ENCODE assay signal across 12 cellular contexts in the genomic region with DNA sequence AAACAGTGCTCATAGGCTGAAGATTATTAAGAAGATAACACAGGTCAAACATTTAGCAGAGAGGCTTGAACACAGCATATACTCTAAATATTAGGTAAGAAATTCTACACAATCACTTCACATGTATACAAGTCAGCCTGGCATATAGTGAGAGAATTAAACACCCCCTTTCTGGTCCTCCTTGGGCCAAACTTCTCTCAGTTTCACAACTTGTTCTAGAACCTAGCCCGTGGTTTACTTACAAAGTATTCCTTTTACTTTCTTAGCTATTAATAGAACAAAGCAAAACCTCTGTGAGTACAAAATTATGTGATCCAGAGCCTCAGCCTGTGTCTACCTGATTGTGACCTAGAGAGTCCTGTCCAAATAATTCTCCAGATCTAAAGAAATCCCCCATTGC.
A peak's percentile ranks its signal among the peaks of the same experiment; 100 is the strongest.
DNase-seq lines count a peak whose midpoint lies in the region; ATAC-seq, FAIRE-seq and TF ChIP-seq lines count a peak whose summit lies in the region.
"Had no signal": no experiment of that assay in that cellular context is flagged by ENCODE, and none has a peak within 500 bp of the region (broad histone marks: within the 10 kb centered on the region; RNA-seq: fewer than 3 reads in every experiment).

No MANE protein-coding gene starts in this region.

- H2AFZ ChIP-seq in astrocyte (ENCODE audit: low read depth, low read length) = peak overlapping the region; percentile 62

- no peak overlapping the region for H3K4me3 ChIP-seq in GM12865 (ENCODE audit: low read depth, low read length)
- H3K4me3 ChIP-seq in astrocyte (ENCODE audit: insufficient read depth, low read depth, low read length) = no peak overlapping the region
- H3K4me3 ChIP-seq: lower lobe of right lung had no signal

- POLR2A ChIA-PET in naive thymus-derived CD8-positive, alpha-beta T cell (lab: Charles Lee) = no interaction called here

- no peak overlapping the region for H3K9ac ChIP-seq in astrocyte (ENCODE audit: low read length)

- no peak overlapping the region for H3K4me3 Mint-ChIP-seq in astrocyte (ENCODE audit: unreplicated experiment)
- H3K4me3 Mint-ChIP-seq in activated T-cell treated with anti-CD3 and anti-CD28 coated beads, Interleukin-2, amount 50 U/mL, for 24 hours = no peak overlapping the region
- H3K4me3 Mint-ChIP-seq in activated T-cell treated with anti-CD3 and anti-CD28 coated beads, Interleukin-2, amount 50 U/mL, for 72 hours = no peak overlapping the region
- no peak overlapping the region for H3K4me3 Mint-ChIP-seq in naive thymus-derived CD8-positive, alpha-beta T cell
- H3K4me3 Mint-ChIP-seq: T-helper 2 cell treated with Interferon-gamma antibody and Interleukin-4, amounts not matched to agents 5 μg/mL and 100 μg/mL, for 36 hours had no signal

- H3K4me1 Mint-ChIP-seq in astrocyte (ENCODE audit: low read depth, unreplicated experiment) = peaks cover 18% of the 10 kb centered on the region
- no peaks in the 10 kb centered on the region for H3K4me1 Mint-ChIP-seq in activated T-cell treated with anti-CD3 and anti-CD28 coated beads, Interleukin-2, amount 50 U/mL, for 24 hours (ENCODE audit: low read depth)
- no peaks in the 10 kb centered on the region for H3K4me1 Mint-ChIP-seq in activated T-cell treated with anti-CD3 and anti-CD28 coated beads, Interleukin-2, amount 50 U/mL, for 72 hours (ENCODE audit: low read depth)
- peaks cover 4 to 13% (median 10%) of the 10 kb centered on the region in 4 donors for H3K4me1 Mint-ChIP-seq in naive thymus-derived CD8-positive, alpha-beta T cell

- FAIRE-seq in astrocyte (lab: Jason Lieb, UNC) = no peak

- ATAC-seq in GM19438 (IDR thresholded peaks at IDR 0.05; ENCODE audit: low read depth, unreplicated experiment) (peak; percentile 61), HG02938 (IDR thresholded peaks at IDR 0.05; ENCODE audit: unreplicated experiment) (peak; percentile 74)
- no peak for ATAC-seq in activated T-cell treated with anti-CD3 and anti-CD28 coated beads, Interleukin-2, amount 50 U/mL, for 72 hours (replicated peaks in 1 of 2)
- no peak for ATAC-seq in naive thymus-derived CD8-positive, alpha-beta T cell
- ATAC-seq: lower lobe of right lung had no signal

- H3K27ac ChIP-seq in astrocyte (ENCODE audit: low read depth, low read length) = no peak overlapping the region
- H3K27ac ChIP-seq: lower lobe of right lung had no signal

- DNase-seq in GM12865 (ENCODE audit: low read depth) = peak; percentile 70
- no peak for DNase-seq in astrocyte (ENCODE audit: low read depth)
- no peak for DNase-seq in activated T-cell treated with anti-CD3 and anti-CD28 coated beads, Interleukin-2, amount 50 U/mL, for 24 hours
- DNase-seq in T-helper 9 cell = no peak
- DNase-seq in activated T-cell treated with anti-CD3 and anti-CD28 coated beads, Interleukin-2, amount 50 U/mL, for 72 hours = no peak
- DNase-seq in naive thymus-derived CD8-positive, alpha-beta T cell = no peak
- DNase-seq: EL, lower lobe of right lung, NCI-H82 had no signal

- no peaks in the 10 kb centered on the region for H3K9me3 ChIP-seq in astrocyte (ENCODE audit: insufficient read depth, low read depth, low read length)
- H3K9me3 ChIP-seq: lower lobe of right lung had no signal

- H3K27ac Mint-ChIP-seq in astrocyte (ENCODE audit: unreplicated experiment) = no peak overlapping the region
- H3K27ac Mint-ChIP-seq in activated T-cell treated with anti-CD3 and anti-CD28 coated beads, Interleukin-2, amount 50 U/mL, for 24 hours = no peak overlapping the region
- H3K27ac Mint-ChIP-seq in activated T-cell treated with anti-CD3 and anti-CD28 coated beads, Interleukin-2, amount 50 U/mL, for 72 hours = no peak overlapping the region
- peak overlapping the region in 1 of 10 donors; percentile 60 for H3K27ac Mint-ChIP-seq in naive thymus-derived CD8-positive, alpha-beta T cell
- H3K27ac Mint-ChIP-seq: T-helper 2 cell treated with Interferon-gamma antibody and Interleukin-4, amounts not matched to agents 5 μg/mL and 100 μg/mL, for 36 hours had no signal

- no peaks in the 10 kb centered on the region for H3K79me2 ChIP-seq in astrocyte (ENCODE audit: insufficient read depth, low read length)

- no peaks in the 10 kb centered on the region for H3K27me3 ChIP-seq in astrocyte (ENCODE audit: insufficient read depth, low read length)

- H4K20me1 ChIP-seq in astrocyte (ENCODE audit: insufficient read depth, low read length) = no peaks in the 10 kb centered on the region

- H3K36me3 ChIP-seq in astrocyte (ENCODE audit: insufficient read depth, low read length) = no peaks in the 10 kb centered on the region
- H3K36me3 ChIP-seq: lower lobe of right lung had no signal

- no peak for TF ChIP-seq CTCF in GM12865 (IDR thresholded peaks at IDR 0.05; ENCODE audit: insufficient read depth, low read depth, low read length, missing control alignments)
- no peak for TF ChIP-seq CTCF in astrocyte (IDR thresholded peaks at IDR 0.05; ENCODE audit: insufficient read depth, low read depth, low read length)

- no peaks in the 10 kb centered on the region for H3K9me3 Mint-ChIP-seq in astrocyte (ENCODE audit: unreplicated experiment)
- H3K9me3 Mint-ChIP-seq in activated T-cell treated with anti-CD3 and anti-CD28 coated beads, Interleukin-2, amount 50 U/mL, for 24 hours = no peaks in the 10 kb centered on the region
- H3K9me3 Mint-ChIP-seq in activated T-cell treated with anti-CD3 and anti-CD28 coated beads, Interleukin-2, amount 50 U/mL, for 72 hours = peaks cover 0 to 2% of the 10 kb centered on the region in 2 donors
- H3K9me3 Mint-ChIP-seq in naive thymus-derived CD8-positive, alpha-beta T cell = peaks cover 0 to 5% (median 0%) of the 10 kb centered on the region in 9 donors
- H3K9me3 Mint-ChIP-seq: T-helper 2 cell treated with Interferon-gamma antibody and Interleukin-4, amounts not matched to agents 5 μg/mL and 100 μg/mL, for 36 hours had no signal

- H3K36me3 Mint-ChIP-seq in astrocyte (ENCODE audit: low read depth, unreplicated experiment) = no peaks in the 10 kb centered on the region
- H3K36me3 Mint-ChIP-seq in activated T-cell treated with anti-CD3 and anti-CD28 coated beads, Interleukin-2, amount 50 U/mL, for 24 hours (ENCODE audit: low read depth) = no peaks in the 10 kb centered on the region
- H3K36me3 Mint-ChIP-seq in activated T-cell treated with anti-CD3 and anti-CD28 coated beads, Interleukin-2, amount 50 U/mL, for 72 hours (ENCODE audit: insufficient read depth in 2 of 2) = no peaks in the 10 kb centered on the region
- peaks cover 0 to 10% (median 8%) of the 10 kb centered on the region in 3 donors for H3K36me3 Mint-ChIP-seq in naive thymus-derived CD8-positive, alpha-beta T cell

- H3K4me2 ChIP-seq in astrocyte (ENCODE audit: low read length) = no peak overlapping the region

- H3K4me1 ChIP-seq in astrocyte (ENCODE audit: insufficient read depth, low read length) = no peaks in the 10 kb centered on the region

- no peaks in the 10 kb centered on the region for H3K27me3 Mint-ChIP-seq in astrocyte (ENCODE audit: low read depth, unreplicated experiment)
- no peaks in the 10 kb centered on the region for H3K27me3 Mint-ChIP-seq in activated T-cell treated with anti-CD3 and anti-CD28 coated beads, Interleukin-2, amount 50 U/mL, for 24 hours
- no peaks in the 10 kb centered on the region for H3K27me3 Mint-ChIP-seq in activated T-cell treated with anti-CD3 and anti-CD28 coated beads, Interleukin-2, amount 50 U/mL, for 72 hours (ENCODE audit: low read depth)
- no peaks in the 10 kb centered on the region for H3K27me3 Mint-ChIP-seq in naive thymus-derived CD8-positive, alpha-beta T cell

Comparison
In these comparisons a context has a peak if more than half of its experiments do, and no peak if none do; other contexts are left out.
1. ATAC-seq: peak in GM19438 (single experiment) and HG02938 (single experiment); none in activated T-cell treated with anti-CD3 and anti-CD28 coated beads, Interleukin-2, amount 50 U/mL, for 72 hours (0 of 2) and naive thymus-derived CD8-positive, alpha-beta T cell (0 of 2).